Comparison of ENCODE assay signal across 27 cellular contexts in the genomic region with DNA sequence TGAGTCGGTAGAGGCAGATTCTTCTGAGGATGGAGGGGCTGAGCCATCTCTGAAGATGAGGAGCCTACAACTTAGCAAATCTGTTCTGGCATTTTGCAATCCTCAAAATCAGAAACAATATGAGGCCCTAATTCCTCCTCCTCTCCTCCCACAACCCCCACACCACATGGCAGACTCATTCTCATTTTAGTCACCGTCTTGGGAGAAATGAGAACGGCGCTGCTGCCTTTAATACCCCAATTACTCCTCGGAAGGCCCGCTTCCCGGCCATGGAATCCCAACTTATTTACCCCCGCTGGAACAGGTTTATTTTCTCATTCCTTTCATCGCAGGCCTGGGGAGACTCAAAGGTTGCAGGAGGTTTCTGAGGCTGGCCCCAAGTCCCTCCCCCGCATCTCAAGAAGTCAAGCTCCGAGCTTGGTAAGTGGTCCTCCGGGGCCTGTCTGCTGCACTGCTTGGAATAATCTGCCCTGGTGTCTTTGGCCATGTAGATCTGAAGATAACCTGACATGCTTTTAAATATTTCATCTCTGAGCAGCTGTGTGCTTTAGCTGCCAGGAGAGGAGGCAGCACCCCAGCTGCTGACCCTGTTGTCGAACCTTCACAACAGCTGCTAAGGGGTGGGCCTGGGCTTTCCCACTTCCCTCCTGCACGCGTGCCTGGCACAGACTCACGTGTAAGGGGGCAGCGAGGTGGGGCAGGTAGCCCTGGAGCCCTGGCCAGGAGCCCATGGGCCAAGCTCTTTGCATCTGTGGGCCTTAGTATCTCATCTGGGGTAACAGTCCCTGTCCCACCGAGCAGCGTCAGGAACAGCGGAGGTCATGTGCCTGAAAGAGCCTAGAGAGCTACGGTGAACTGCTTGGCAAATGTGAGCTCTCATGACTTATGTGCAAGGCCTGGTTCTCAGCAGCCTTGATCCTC.
DNase-seq lines count a peak whose midpoint lies in the region; ATAC-seq and TF ChIP-seq lines count a peak whose summit lies in the region.
"Had no signal": no experiment of that assay in that cellular context is flagged by ENCODE, and none has a peak within 500 bp of the region (broad histone marks: within the 10 kb centered on the region; RNA-seq: fewer than 3 reads in every experiment).

No MANE protein-coding gene starts in this region.

- no peak overlapping the region for H3K27ac ChIP-seq in spleen
- H3K27ac ChIP-seq: foreskin keratinocyte, heart right ventricle, skin epidermis had no signal

- H3K9me3 ChIP-seq in T-helper 17 cell (ENCODE audit: control insufficient read depth, low read length, poor library complexity, severe bottlenecking) (no peaks in the 10 kb centered on the region), spleen (no peaks in the 10 kb centered on the region)
- H3K9me3 ChIP-seq: heart right ventricle, left ventricle myocardium inferior had no signal

- 81 to 88% (median 83%) methylated on average over 21 of the region's 21 CpGs for WGBS in spleen, 5 donors

- H3K4me1 Mint-ChIP-seq in T-helper 17 cell (peaks cover 4% of the 10 kb centered on the region), nephron progenitor cell (peaks cover 65% of the 10 kb centered on the region)
- H3K4me1 Mint-ChIP-seq: activated B cell treated with CpG ODN at 0.5 μM for 24 hours; CD4-positive, CD25-positive, alpha-beta regulatory T cell; stimulated activated naive B cell treated with anti-CD40 and anti-IgM and Interleukin-4, amounts not matched to agents 10 μg/mL and 1 μg/mL and 100 μg/mL, for 72 hours had no signal

- H3K4me3 Mint-ChIP-seq in T-helper 17 cell (peak overlapping the region; percentile 5), nephron progenitor cell (peak overlapping the region; percentile 39)
- H3K4me3 Mint-ChIP-seq: activated B cell treated with CpG ODN at 0.5 μM for 24 hours; activated naive CD8-positive, alpha-beta T cell; dendritic cell treated with granulocyte-macrophage colony-stimulating factor and Interleukin-4, amounts not matched to agents 40 ng/mL and 50 ng/mL, for 4 days; endodermal cell; stimulated activated naive B cell treated with anti-CD40 and anti-IgM and Interleukin-4, amounts not matched to agents 10 μg/mL and 1 μg/mL and 100 μg/mL, for 72 hours had no signal

- H3K36me3 ChIP-seq in spleen, result no peaks in the 10 kb centered on the region
- H3K36me3 ChIP-seq: heart right ventricle, left ventricle myocardium inferior had no signal

- intact Hi-C loops in spleen (cut with DNase I; ENCODE audit: low total_unique reads), result no loop called here

- H3K4me1 ChIP-seq in spleen, result peaks cover 0 to 8% (median 0%) of the 10 kb centered on the region in 6 donors
- H3K4me1 ChIP-seq: foreskin keratinocyte had no signal

- H3K27ac Mint-ChIP-seq in T-helper 17 cell (no peak overlapping the region), nephron progenitor cell (peak overlapping the region; percentile 87)
- H3K27ac Mint-ChIP-seq: activated B cell treated with CpG ODN at 0.5 μM for 24 hours; activated naive CD8-positive, alpha-beta T cell; dendritic cell treated with granulocyte-macrophage colony-stimulating factor and Interleukin-4, amounts not matched to agents 40 ng/mL and 50 ng/mL, for 4 days; endodermal cell; stimulated activated naive B cell treated with anti-CD40 and anti-IgM and Interleukin-4, amounts not matched to agents 10 μg/mL and 1 μg/mL and 100 μg/mL, for 72 hours had no signal

- TF ChIP-seq POLR2A in spleen (IDR thresholded peaks at IDR 0.05), result no peak

- H3K9me3 Mint-ChIP-seq in nephron progenitor cell, result no peaks in the 10 kb centered on the region
- H3K9me3 Mint-ChIP-seq: activated B cell treated with CpG ODN at 0.5 μM for 24 hours; dendritic cell treated with granulocyte-macrophage colony-stimulating factor and Interleukin-4, amounts not matched to agents 40 ng/mL and 50 ng/mL, for 4 days; endodermal cell; stimulated activated naive B cell treated with anti-CD40 and anti-IgM and Interleukin-4, amounts not matched to agents 10 μg/mL and 1 μg/mL and 100 μg/mL, for 72 hours had no signal

- TF ChIP-seq CTCF in nephron progenitor cell (IDR thresholded peaks at IDR 0.05) (no peak), spleen (IDR thresholded peaks at IDR 0.05 in 8 of 11, conservative IDR thresholded peaks at IDR 0.05 in 3 of 11) (no peak)

- ATAC-seq in T-helper 17 cell (no peak), HG03025 (IDR thresholded peaks at IDR 0.05; ENCODE audit: low FRiP score, unreplicated experiment) (no peak)
- ATAC-seq: esophagus mucosa; foreskin keratinocyte; HepG2; stimulated activated naive B cell treated with anti-CD40 and anti-IgM and Interleukin-4, amounts not matched to agents 10 μg/mL and 1 μg/mL and 100 μg/mL, for 72 hours had no signal

- H3K27me3 Mint-ChIP-seq in T-helper 17 cell, result peaks cover 62% of the 10 kb centered on the region
- H3K27me3 Mint-ChIP-seq in nephron progenitor cell (ENCODE audit: low read depth, poor library complexity), result peaks cover 13% of the 10 kb centered on the region
- H3K27me3 Mint-ChIP-seq: CD4-positive, CD25-positive, alpha-beta regulatory T cell had no signal

- H3K4me3 ChIP-seq in spleen, result no peak overlapping the region
- H3K4me3 ChIP-seq: heart right ventricle, left ventricle myocardium inferior, skin epidermis had no signal

- H3K36me3 Mint-ChIP-seq in T-helper 17 cell (ENCODE audit: low read depth) (no peaks in the 10 kb centered on the region), nephron progenitor cell (ENCODE audit: low read depth) (no peaks in the 10 kb centered on the region)
- H3K36me3 Mint-ChIP-seq: activated naive CD8-positive, alpha-beta T cell; CD4-positive, CD25-positive, alpha-beta regulatory T cell; stimulated activated naive B cell treated with anti-CD40 and anti-IgM and Interleukin-4, amounts not matched to agents 10 μg/mL and 1 μg/mL and 100 μg/mL, for 72 hours had no signal

- DNase-seq in DMS79 treated with DMSO at 0.1 percent for 48 hours (lab: John Stamatoyannopoulos, UW) (peak; percentile 54), DMS79 (lab: John Stamatoyannopoulos, UW) (no peak), T-helper 17 cell (no peak), nephron progenitor cell (no peak), spleen (peak; percentile 47), midbrain (lab: John Stamatoyannopoulos, UW) (no peak), DMS53 treated with DMSO at 0.1 percent for 48 hours (lab: John Stamatoyannopoulos, UW; ENCODE audit: unreplicated experiment) (no peak)
- DNase-seq: 8988T; activated B cell treated with CpG ODN at 0.5 μM for 24 hours; activated CD4-positive, alpha-beta T cell treated with anti-CD3 and anti-CD28 coated beads, Interleukin-2, amount 50 U/mL, for 1 hour; activated T-cell treated with anti-CD3 and anti-CD28 coated beads, Interleukin-2, amount 50 U/mL, for 1 hour; CD4-positive, CD25-positive, alpha-beta regulatory T cell; endodermal cell; foreskin keratinocyte; heart right ventricle; left ventricle myocardium inferior; NCI-H2081; occipital lobe; stimulated activated naive B cell treated with anti-CD40 and anti-IgM and Interleukin-4, amounts not matched to agents 10 μg/mL and 1 μg/mL and 100 μg/mL, for 72 hours; substantia nigra; T-helper 1 cell had no signal

- peaks cover 0 to 13% (median 0%) of the 10 kb centered on the region in 7 donors for H3K27me3 ChIP-seq in spleen (replicated peaks in 1 of 7)
- H3K27me3 ChIP-seq: foreskin keratinocyte had no signal

Comparison
In these comparisons a context has a peak if more than half of its experiments do, and no peak if none do; other contexts are left out.
1. DNase-seq: peak in DMS79 treated with DMSO at 0.1 percent for 48 hours (single experiment) and spleen (single experiment); none in DMS79 (single experiment), T-helper 17 cell (0 of 3), nephron progenitor cell (single experiment), midbrain (single experiment) and DMS53 treated with DMSO at 0.1 percent for 48 hours (single experiment).